In genomic region chr5:107640568-107640967, GRCh38 we compare ENCODE assay signal across 27 cellular contexts. TPM values are rescaled to one million over a fixed set of nuclear protein-coding genes. Genes with fewer than 3 reads are reported as not detected.
DNase-seq lines count a peak whose midpoint lies in the region; FAIRE-seq and TF ChIP-seq lines count a peak whose summit lies in the region.
"Had no signal": no experiment of that assay in that cellular context is flagged by ENCODE, and none has a peak within 500 bp of the region (broad histone marks: within the 10 kb centered on the region; RNA-seq: fewer than 3 reads in every experiment).

No MANE protein-coding gene starts in this region.

- CTCF ChIA-PET in RWPE1 (lab: Yijun Ruan, JAX), result no interaction called here

- peaks cover 19% of the 10 kb centered on the region for H3K4me1 ChIP-seq in SJCRH30

- H3K9me3 ChIP-seq in SJCRH30 (replicated peaks), result peaks cover 2% of the 10 kb centered on the region
- H3K9me3 ChIP-seq: ovary had no signal

- no peaks in the 10 kb centered on the region; the same call in 1 of the 2 replicates for H3K36me3 ChIP-seq in SJCRH30
- H3K36me3 ChIP-seq: ovary had no signal

- H3K27me3 ChIP-seq in SJCRH30, result no peaks in the 10 kb centered on the region
- H3K27me3 ChIP-seq: dorsolateral prefrontal cortex, ovary had no signal

- H3K27ac ChIP-seq in RWPE1, result no peak overlapping the region
- H3K27ac ChIP-seq in SJCRH30, result no peak overlapping the region
- H3K27ac ChIP-seq: 22Rv1, dorsolateral prefrontal cortex, KMS-11, ovary, skin epidermis had no signal

- H3K4me3 ChIP-seq in SJCRH30, result no peak overlapping the region
- H3K4me3 ChIP-seq: dorsolateral prefrontal cortex, ovary, skin epidermis had no signal

- peak; percentile 5 for DNase-seq in DMS153 (lab: John Stamatoyannopoulos, UW)
- DNase-seq in DMS153 treated with DMSO at 0.1 percent for 48 hours (lab: John Stamatoyannopoulos, UW; ENCODE audit: unreplicated experiment), result no peak
- DNase-seq in GM18507 (ENCODE audit: extremely low spot score, insufficient read length, low read depth), result no peak
- peak; percentile 92 for DNase-seq in NCI-H526 treated with DMSO at 0.1 percent for 48 hours (lab: John Stamatoyannopoulos, UW)
- DNase-seq in foreskin melanocyte, result peak; percentile 27
- no peak for DNase-seq in activated CD4-positive, alpha-beta T cell treated with anti-CD3 and anti-CD28 coated beads for 4 hours
- no peak for DNase-seq in RWPE1 (ENCODE audit: low spot score)
- DNase-seq in SJCRH30, result no peak
- DNase-seq: activated CD4-positive, alpha-beta T cell treated with anti-CD3 and anti-CD28 coated beads, Interleukin-2, amount 50 U/mL, for 1 hour; activated effector memory CD4-positive, alpha-beta T cell treated with Interleukin-2 at 50 U/mL for 16 hours; activated T-cell treated with anti-CD3 and anti-CD28 coated beads, Interleukin-2, amount 50 U/mL, for 1 hour; C1 segment of cervical spinal cord; dorsolateral prefrontal cortex; H7; left colon; MM.1S; NCI-H1436; ovary; stimulated activated naive B cell treated with anti-CD40 and anti-IgM and Interleukin-4, amounts not matched to agents 10 μg/mL and 1 μg/mL and 100 μg/mL, for 72 hours; substantia nigra; T-cell; trophoblast cell had no signal

- no peak for TF ChIP-seq CTCF in RWPE1 (conservative IDR thresholded peaks at IDR 0.05; ENCODE audit: low read depth)

- POLR2A ChIA-PET in RWPE1 (lab: Yijun Ruan, JAX; ENCODE audit: low non-redundant PET), result no interaction called here

- peak; percentile 5 for FAIRE-seq in GM18507 (lab: Jason Lieb, UNC)
- FAIRE-seq: frontal cortex, RCC 7860 had no signal

RNA-seq across cellular contexts. Expression of gene EFNA5, which starts 30.2 kb away (rescaled TPM):
- total RNA-seq in SJCRH30 (2014; rRNA removed; shearing (Covaris generic)), result 32.7 and 41.3 TPM in 2 replicates

Comparison
In these comparisons a context has a peak if more than half of its experiments do, and no peak if none do; other contexts are left out.
1. DNase-seq: peak in DMS153 (single experiment), NCI-H526 treated with DMSO at 0.1 percent for 48 hours (single experiment) and foreskin melanocyte (single experiment); none in DMS153 treated with DMSO at 0.1 percent for 48 hours (single experiment), GM18507 (single experiment), activated CD4-positive, alpha-beta T cell treated with anti-CD3 and anti-CD28 coated beads for 4 hours (0 of 2), RWPE1 (single experiment) and SJCRH30 (0 of 2).